ENCODE assay signal across 9 cellular contexts in the genomic region with DNA sequence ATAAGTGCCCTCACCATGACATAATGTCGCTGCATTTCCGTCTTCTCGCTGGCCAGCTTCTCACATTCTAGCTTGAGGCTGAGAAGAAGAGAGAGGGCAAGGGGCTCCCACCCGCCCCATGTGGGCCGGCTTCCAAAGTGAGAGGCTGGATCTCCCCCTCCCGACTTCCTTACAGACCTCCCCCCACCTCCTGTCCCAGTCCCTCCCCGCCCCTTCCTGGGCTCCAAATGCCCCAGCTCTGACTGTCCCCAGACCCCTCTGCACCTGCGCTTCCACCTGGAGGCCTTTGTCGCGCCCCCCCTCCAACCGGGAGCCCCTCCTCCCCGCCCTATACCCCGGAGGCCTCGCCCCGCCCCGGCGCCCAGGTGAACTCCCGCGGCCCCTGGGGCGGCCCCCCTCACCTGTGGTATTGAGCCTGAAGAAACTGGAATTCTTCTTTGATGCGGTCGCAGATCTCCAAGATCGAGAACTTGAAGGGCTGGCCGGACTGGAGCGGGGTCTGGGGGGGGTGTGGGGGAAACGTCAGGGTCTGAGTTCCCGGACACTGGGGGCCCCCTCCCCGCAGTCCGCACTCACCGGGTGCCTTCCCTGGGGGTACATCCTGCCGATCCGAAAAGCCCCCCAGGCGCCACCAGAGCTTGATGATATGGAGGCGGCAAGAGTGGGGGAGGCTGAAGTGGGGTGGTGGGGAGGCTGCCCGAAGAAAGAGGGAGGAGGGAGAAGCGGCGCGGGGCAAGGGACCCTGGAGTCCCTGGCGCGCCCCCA. TPM values are rescaled to one million over a fixed set of nuclear protein-coding genes. Genes with fewer than 3 reads are reported as not detected.
A peak's percentile ranks its signal among the peaks of the same experiment; 100 is the strongest.
DNase-seq lines count a peak whose midpoint lies in the region; ATAC-seq, FAIRE-seq and TF ChIP-seq lines count a peak whose summit lies in the region.
"Had no signal": no experiment of that assay in that cellular context is flagged by ENCODE, and none has a peak within 500 bp of the region (broad histone marks: within the 10 kb centered on the region; RNA-seq: fewer than 3 reads in every experiment).

No MANE protein-coding gene starts in this region.

- CTCF ChIA-PET in GM12878 (lab: Yijun Ruan, JAX): no interaction called here

- RAD21 ChIA-PET in GM12878 (lab: Charles Lee; ENCODE audit: unreplicated experiment): no interaction called here

- BruUV-seq in GM12878 (replicated peaks; lab: Mats Ljungman, UMichigan): no TSS peak

- no peak overlapping the region; the same call in 1 of the 2 replicates for H3K4me3 ChIP-seq in GM12878
- H3K4me3 ChIP-seq in left lung: peak overlapping the region; percentile 46 to 52
- peak overlapping the region; percentile 64 to 79 (median 68) for H3K4me3 ChIP-seq in transverse colon

- H3K4me1 ChIP-seq in GM12878 (ENCODE audit: control insufficient read depth, insufficient read depth, low read length): no peaks in the 10 kb centered on the region
- H3K4me1 ChIP-seq in left lung: peaks cover 4 to 8% of the 10 kb centered on the region in 2 donors
- peaks cover 3 to 25% (median 17%) of the 10 kb centered on the region in 4 donors for H3K4me1 ChIP-seq in transverse colon

- 7% methylated on average over 15 of the region's 40 CpGs for WGBS in GM12878 (ENCODE audit: insufficient coverage, insufficient replicate concordance, low lambda C conversion rate, missing lambda C conversion rate)
- 2% methylated on average over 25 of the region's 40 CpGs; no CpG with 5 or more reads in 1 of the 2 donors for WGBS in transverse colon (ENCODE audit: low coverage in 1 of 2), 2 donors

- TF ChIP-seq RAD21 in GM12878 (IDR thresholded peaks at IDR 0.05; ENCODE audit: insufficient read depth, low read depth, low read length): no peak

- H3K9me3 ChIP-seq in GM12878 (replicated peaks; ENCODE audit: control insufficient read depth, insufficient read depth, low read length) (peaks cover 3% of the 10 kb centered on the region; the same call in 2 of the 3 replicates), left lung (no peaks in the 10 kb centered on the region), transverse colon (no peaks in the 10 kb centered on the region)

- no peaks in the 10 kb centered on the region for H3K79me2 ChIP-seq in GM12878 (ENCODE audit: control insufficient read depth, insufficient read depth, low read length)

- FAIRE-seq in GM12878 (lab: Jason Lieb, UNC): no peak

- DNase-seq in activated CD4-positive, alpha-beta T cell treated with anti-CD3 and anti-CD28 coated beads, Interleukin-2, amount 10 ng/mL, durations not matched to agents 24 days and 14 days: no peak
- no peak for DNase-seq in activated CD4-positive, alpha-beta T cell treated with anti-CD3 and anti-CD28 coated beads, Interleukin-2, amount 50 U/mL, for 4 hours
- DNase-seq in GM12878 (ENCODE audit: low read depth, low spot score) (no peak), left lung (no peak), transverse colon (peak; percentile 48), NCI-H2196 (lab: John Stamatoyannopoulos, UW; ENCODE audit: unreplicated experiment) (no peak), Kasumi-1 (lab: John Stamatoyannopoulos, UW) (no peak), SK-N-DZ (ENCODE audit: low spot score) (no peak)
- DNase-seq: NCI-H2029 treated with DMSO at 0.1 percent for 48 hours had no signal

- H4K20me1 ChIP-seq in GM12878 (ENCODE audit: control insufficient read depth, insufficient read depth): no peaks in the 10 kb centered on the region

- no peaks in the 10 kb centered on the region for H3K36me3 Mint-ChIP-seq in activated CD4-positive, alpha-beta T cell treated with anti-CD3 and anti-CD28 coated beads, Interleukin-2, amount 10 ng/mL, durations not matched to agents 24 days and 14 days (ENCODE audit: low read depth)

- POLR2A ChIA-PET in GM12878 (lab: Charles Lee): no interaction called here

- H3K4me1 Mint-ChIP-seq in activated CD4-positive, alpha-beta T cell treated with anti-CD3 and anti-CD28 coated beads, Interleukin-2, amount 10 ng/mL, durations not matched to agents 24 days and 14 days: peaks cover 6% of the 10 kb centered on the region

- in situ Hi-C loops in GM12878 (cut with MboI): no loop called here
- in situ Hi-C loops in transverse colon (cut with MboI; ENCODE audit: low pct_ligation_motif_present in 1 of 4, low pct_unique_long_range_greater_than_20kb in 1 of 4, low sequenced_read_pairs in 3 of 4): no loop called here

- ATAC-seq in GM12878: no peak
- ATAC-seq in left lung: peak; percentile 61

- SMC1A ChIA-PET in GM12878 (lab: Charles Lee; ENCODE audit: uncharacterized antibody, unreplicated experiment): no interaction called here

- TF ChIP-seq CTCF in GM12878 (IDR thresholded peaks at IDR 0.05 in 2 of 3, conservative IDR thresholded peaks at IDR 0.05 in 1 of 3; ENCODE audit: control insufficient read depth in 2 of 3, extremely low read depth in 1 of 3, insufficient read depth in 1 of 3, low read depth in 3 of 3, low read length in 3 of 3): no peak
- TF ChIP-seq CTCF in left lung (IDR thresholded peaks at IDR 0.05): no peak
- TF ChIP-seq CTCF in transverse colon (IDR thresholded peaks at IDR 0.05): no peak

- TF ChIP-seq POLR2A in GM12878 (IDR thresholded peaks at IDR 0.05; ENCODE audit: low read depth, low read length) (no peak), transverse colon (IDR thresholded peaks at IDR 0.05) (no peak)

- H3K9me3 Mint-ChIP-seq in activated CD4-positive, alpha-beta T cell treated with anti-CD3 and anti-CD28 coated beads, Interleukin-2, amount 10 ng/mL, durations not matched to agents 24 days and 14 days: no peaks in the 10 kb centered on the region

- TF ChIP-seq EP300 in GM12878 (IDR thresholded peaks at IDR 0.05; ENCODE audit: borderline replicate concordance in 1 of 2, control insufficient read depth in 1 of 2, low read depth in 2 of 2, low read length in 2 of 2) (no peak), transverse colon (IDR thresholded peaks at IDR 0.05; ENCODE audit: low read depth) (no peak)

- H3K36me3 ChIP-seq in GM12878 (ENCODE audit: control insufficient read depth in 2 of 2, insufficient read depth in 2 of 2, low read length in 1 of 2): no peaks in the 10 kb centered on the region
- H3K36me3 ChIP-seq in left lung: no peaks in the 10 kb centered on the region
- H3K36me3 ChIP-seq in transverse colon: no peaks in the 10 kb centered on the region

- H3K27ac ChIP-seq in GM12878 (ENCODE audit: control insufficient read depth, insufficient read depth) (no peak overlapping the region), left lung (peak overlapping the region in 1 of 2 donors; percentile 28), transverse colon (peak overlapping the region; percentile 58 to 76 (median 74))

- no peak overlapping the region for H2AFZ ChIP-seq in GM12878 (ENCODE audit: control insufficient read depth, low read depth, low read length)

- intact Hi-C loops in activated CD4-positive, alpha-beta T cell treated with anti-CD3 and anti-CD28 coated beads, Interleukin-2, amount 10 ng/mL, durations not matched to agents 24 days and 14 days (cut with micrococcal nuclease): no loop called here
- intact Hi-C loops in GM12878 (cut with micrococcal nuclease; ENCODE audit: unreplicated experiment) (no loop called here), left lung (cut with DNase I) (no loop called here), transverse colon (cut with DNase I; ENCODE audit: low total_unique reads) (no loop called here)

- peak overlapping the region; percentile 59 for H3K4me3 Mint-ChIP-seq in activated CD4-positive, alpha-beta T cell treated with anti-CD3 and anti-CD28 coated beads, Interleukin-2, amount 10 ng/mL, durations not matched to agents 24 days and 14 days

- H3K27me3 Mint-ChIP-seq in activated CD4-positive, alpha-beta T cell treated with anti-CD3 and anti-CD28 coated beads, Interleukin-2, amount 10 ng/mL, durations not matched to agents 24 days and 14 days: peaks cover 53% of the 10 kb centered on the region

- H3K27ac Mint-ChIP-seq in activated CD4-positive, alpha-beta T cell treated with anti-CD3 and anti-CD28 coated beads, Interleukin-2, amount 10 ng/mL, durations not matched to agents 24 days and 14 days: no peak overlapping the region

- H3K27me3 ChIP-seq in GM12878 (replicated peaks in 1 of 2; ENCODE audit: control insufficient read depth in 2 of 2, insufficient read depth in 2 of 2, low read length in 1 of 2): peaks cover 12 to 21% of the 10 kb centered on the region in 2 experiments
- peaks cover 0 to 78% of the 10 kb centered on the region in 2 donors for H3K27me3 ChIP-seq in left lung
- H3K27me3 ChIP-seq in transverse colon: peaks cover 4% of the 10 kb centered on the region

- H3K4me2 ChIP-seq in GM12878 (ENCODE audit: control insufficient read depth, insufficient read depth): peak overlapping the region; percentile 33

- no peak overlapping the region for H3K9ac ChIP-seq in GM12878 (ENCODE audit: control insufficient read depth, insufficient read depth, low read length)

RNA-seq across cellular contexts. Expression of a gene that starts 0.6 kb away (rescaled TPM):
- total RNA-seq in activated CD4-positive, alpha-beta T cell treated with anti-CD3 and anti-CD28 coated beads, Interleukin-2, amount 10 ng/mL, durations not matched to agents 24 days and 14 days: 1.4 and 2.3 TPM in 2 replicates
- 0.83 and 1.6 TPM in 2 replicates for total RNA-seq in GM12878 (2013; cell fraction: nucleolus; rRNA removed)
- total RNA-seq in GM12878 (2014; rRNA removed) (not detected in 2 replicates), GM12878 (2014; rRNA removed; fragmentation: Illumina TruSeq; extraction: Trizol) (not detected in 2 replicates), GM12878 (2021) (0.21 and 1.1 TPM in 2 replicates), left lung (10 to 100 TPM; 35.2 to 70.5 TPM), transverse colon (10 to 100 TPM; 31.4 to 70.0 (median 47.5) TPM)
- polyA plus RNA-seq in GM12878 (2011; ENCODE audit: low read depth): 0.52 TPM
- polyA plus RNA-seq in GM12878 (2011; rRNA removed) (not detected in 2 replicates), GM12878 (2014; fragmentation: Illumina TruSeq; extraction: Trizol) (0.21 TPM in 1 of 2 replicates, not detected in the other), GM12878 (2014; fragmentation: Nextera tagmentation; extraction: Ambion mirVana) (under 1 TPM in 1 of 2 experiments, not detected in 1; 0.09 TPM), GM12878 (2014; rRNA removed) (0.05 and 0.48 TPM in 2 replicates), GM12878 (2016; fragmentation: Nextera tagmentation; extraction: Ambion mirVana) (under 1 TPM in 1 of 2 experiments, not detected in 1; 0.11 TPM)
- 0.13 and 0.19 TPM in 2 replicates for polyA plus RNA-seq in GM12878 (2011; cell fraction: cytosol; rRNA removed)
- 0.39 and 1.2 TPM in 2 replicates for polyA plus RNA-seq in GM12878 (2011; cell fraction: nucleus; rRNA removed)
- polyA plus RNA-seq in GM12878 (2012): 0.27 and 0.43 TPM in 2 replicates
- polyA minus RNA-seq in GM12878 (2011; rRNA and poly(A)+ RNA removed): 0.29 TPM in 1 of 2 replicates, not detected in the other
- polyA minus RNA-seq in GM12878 (2011; cell fraction: cytosol; rRNA and poly(A)+ RNA removed): not detected in 2 replicates
- 0.19 and 0.24 TPM in 2 replicates for polyA minus RNA-seq in GM12878 (2011; cell fraction: nucleus; rRNA and poly(A)+ RNA removed)
- polyA plus RNA-seq in SK-N-DZ (2014; cell fraction: cytosol; rRNA removed): 1.2 and 1.7 TPM in 2 replicates
- polyA plus RNA-seq in SK-N-DZ (2014; cell fraction: nucleus; rRNA removed): 1.1 and 2.9 TPM in 2 replicates

RNA-seq across cellular contexts. Expression of a gene that starts 33.8 kb away (rescaled TPM):
- total RNA-seq in activated CD4-positive, alpha-beta T cell treated with anti-CD3 and anti-CD28 coated beads, Interleukin-2, amount 10 ng/mL, durations not matched to agents 24 days and 14 days: 380 and 392 TPM in 2 replicates
- total RNA-seq in GM12878 (2013; cell fraction: nucleolus; rRNA removed): 52.7 and 76.7 TPM in 2 replicates
- total RNA-seq in GM12878 (2014; rRNA removed) (282 and 299 TPM in 2 replicates), GM12878 (2014; rRNA removed; fragmentation: Illumina TruSeq; extraction: Trizol) (144 and 153 TPM in 2 replicates), GM12878 (2021) (354 and 373 TPM in 2 replicates), left lung (100 to 1,000 TPM; 335 to 409 TPM), transverse colon (100 to 1,000 TPM; 307 to 561 (median 400) TPM)
- polyA plus RNA-seq in GM12878 (2011; ENCODE audit: low read depth): 246 TPM
- polyA plus RNA-seq in GM12878 (2011; rRNA removed) (272 and 329 TPM in 2 replicates), GM12878 (2014; fragmentation: Illumina TruSeq; extraction: Trizol) (52.9 and 154 TPM in 2 replicates), GM12878 (2014; fragmentation: Nextera tagmentation; extraction: Ambion mirVana) (10 to 100 TPM in 1 of 2 experiments, 1 to 10 TPM in 1; 2.5 to 13.0 TPM), GM12878 (2014; rRNA removed) (359 and 398 TPM in 2 replicates), GM12878 (2016; fragmentation: Nextera tagmentation; extraction: Ambion mirVana) (100 to 1,000 TPM in 1 of 2 experiments, 10 to 100 TPM in 1; 64.4 to 130 TPM)
- 397 and 591 TPM in 2 replicates for polyA plus RNA-seq in GM12878 (2011; cell fraction: cytosol; rRNA removed)
- 669 and 746 TPM in 2 replicates for polyA plus RNA-seq in GM12878 (2011; cell fraction: nucleus; rRNA removed)
- 274 and 326 TPM in 2 replicates for polyA plus RNA-seq in GM12878 (2012)
- 386 and 390 TPM in 2 replicates for polyA minus RNA-seq in GM12878 (2011; rRNA and poly(A)+ RNA removed)
- polyA minus RNA-seq in GM12878 (2011; cell fraction: cytosol; rRNA and poly(A)+ RNA removed): 245 and 292 TPM in 2 replicates
- 57.5 and 83.1 TPM in 2 replicates for polyA minus RNA-seq in GM12878 (2011; cell fraction: nucleus; rRNA and poly(A)+ RNA removed)
- polyA plus RNA-seq in SK-N-DZ (2014; cell fraction: cytosol; rRNA removed): 197 and 209 TPM in 2 replicates
- 168 and 213 TPM in 2 replicates for polyA plus RNA-seq in SK-N-DZ (2014; cell fraction: nucleus; rRNA removed)

RNA-seq across cellular contexts. Expression of a gene that starts 51.1 kb away (rescaled TPM):
- 1.1 and 1.3 TPM in 2 replicates for total RNA-seq in activated CD4-positive, alpha-beta T cell treated with anti-CD3 and anti-CD28 coated beads, Interleukin-2, amount 10 ng/mL, durations not matched to agents 24 days and 14 days
- 9.5 and 13.1 TPM in 2 replicates for total RNA-seq in GM12878 (2013; cell fraction: nucleolus; rRNA removed)
- total RNA-seq in GM12878 (2014; rRNA removed): 6.3 and 8.5 TPM in 2 replicates
- total RNA-seq in GM12878 (2014; rRNA removed; fragmentation: Illumina TruSeq; extraction: Trizol): 7.3 and 8.0 TPM in 2 replicates
- total RNA-seq in GM12878 (2021): 6.0 and 6.4 TPM in 2 replicates
- polyA plus RNA-seq in GM12878 (2011; ENCODE audit: low read depth): 9.4 TPM
- polyA plus RNA-seq in GM12878 (2011; rRNA removed): 10.8 and 13.8 TPM in 2 replicates
- polyA plus RNA-seq in GM12878 (2011; cell fraction: cytosol; rRNA removed): 12.8 and 12.9 TPM in 2 replicates
- 21.4 and 31.9 TPM in 2 replicates for polyA plus RNA-seq in GM12878 (2011; cell fraction: nucleus; rRNA removed)
- polyA plus RNA-seq in GM12878 (2012): 9.3 and 9.6 TPM in 2 replicates
- 2.6 and 7.0 TPM in 2 replicates for polyA plus RNA-seq in GM12878 (2014; fragmentation: Illumina TruSeq; extraction: Trizol)
- 1 to 10 TPM; 2.7 to 3.4 TPM for polyA plus RNA-seq in GM12878 (2014; fragmentation: Nextera tagmentation; extraction: Ambion mirVana)
- polyA plus RNA-seq in GM12878 (2014; rRNA removed): 10.6 and 11.2 TPM in 2 replicates
- polyA plus RNA-seq in GM12878 (2016; fragmentation: Nextera tagmentation; extraction: Ambion mirVana): 1 to 10 TPM; 5.1 to 5.7 TPM
- polyA minus RNA-seq in GM12878 (2011; rRNA and poly(A)+ RNA removed): 4.1 and 11.2 TPM in 2 replicates
- 3.4 and 3.9 TPM in 2 replicates for polyA minus RNA-seq in GM12878 (2011; cell fraction: cytosol; rRNA and poly(A)+ RNA removed)
- 7.4 and 7.6 TPM in 2 replicates for polyA minus RNA-seq in GM12878 (2011; cell fraction: nucleus; rRNA and poly(A)+ RNA removed)
- 1 to 10 TPM; 3.3 to 6.9 TPM for total RNA-seq in left lung
- not detected for total RNA-seq in transverse colon
- polyA plus RNA-seq in SK-N-DZ (2014; cell fraction: cytosol; rRNA removed): 2.8 and 4.7 TPM in 2 replicates
- 5.8 and 6.5 TPM in 2 replicates for polyA plus RNA-seq in SK-N-DZ (2014; cell fraction: nucleus; rRNA removed)
